In genomic region chr1:22452401-22452963, GRCh38 we compare ENCODE assay signal across 8 cellular contexts. TPM values are rescaled to one million over a fixed set of nuclear protein-coding genes. Genes with fewer than 3 reads are reported as not detected.
DNase-seq lines count a peak whose midpoint lies in the region; ATAC-seq and TF ChIP-seq lines count a peak whose summit lies in the region.

No MANE protein-coding gene starts in this region.

- peak; percentile 41 for DNase-seq in NCI-H2196 (lab: John Stamatoyannopoulos, UW; ENCODE audit: unreplicated experiment)
- no peak for DNase-seq in NCI-H2196 treated with DMSO at 0.1 percent for 48 hours (lab: John Stamatoyannopoulos, UW; ENCODE audit: unreplicated experiment)
- DNase-seq in WTC11 (ENCODE audit: low spot score), result no peak
- peak; percentile 55 for DNase-seq in fibroblast of mammary gland (ENCODE audit: low read depth)
- no peak for DNase-seq in natural killer cell

- H3K27ac Mint-ChIP-seq in WTC11 (peak overlapping the region; percentile 11), natural killer cell (peak overlapping the region; percentile 97 to 98)

- TF ChIP-seq CTCF in KMS-11 (conservative IDR thresholded peaks at IDR 0.05; ENCODE audit: low read depth, low read length) (no peak), WTC11 (IDR thresholded peaks at IDR 0.05) (no peak), fibroblast of mammary gland (conservative IDR thresholded peaks at IDR 0.05; ENCODE audit: control insufficient read depth, insufficient read depth, low read depth, low read length) (no peak), natural killer cell (IDR thresholded peaks at IDR 0.05) (no peak)

- peak overlapping the region; percentile 87 for H3K4me2 ChIP-seq in KMS-11

- H3K4me3 Mint-ChIP-seq in WTC11 (peak overlapping the region; percentile 79), natural killer cell (peak overlapping the region; percentile 98)

- H3K27ac ChIP-seq in KMS-11, result peak overlapping the region; percentile 74

- H3K27me3 ChIP-seq in KMS-11 (ENCODE audit: insufficient read depth, low read depth), result no peaks in the 10 kb centered on the region

- H2AFZ ChIP-seq in KMS-11 (ENCODE audit: low read depth), result peak overlapping the region; percentile 97

- H3K36me3 Mint-ChIP-seq in WTC11 (no peaks in the 10 kb centered on the region), natural killer cell (no peaks in the 10 kb centered on the region)

- H3K79me2 ChIP-seq in KMS-11 (ENCODE audit: insufficient read depth, low read depth), result peaks cover 5% of the 10 kb centered on the region; the same call in 1 of the 2 replicates

- H3K4me1 Mint-ChIP-seq in WTC11 (peaks cover 37% of the 10 kb centered on the region), natural killer cell (peaks cover 20 to 34% of the 10 kb centered on the region in 2 donors)

- no peaks in the 10 kb centered on the region for H4K20me1 ChIP-seq in KMS-11 (ENCODE audit: insufficient read depth)

- no peaks in the 10 kb centered on the region for H3K4me1 ChIP-seq in KMS-11 (ENCODE audit: low read depth, poor library complexity, severe bottlenecking)

- H3K9me3 Mint-ChIP-seq in WTC11 (no peaks in the 10 kb centered on the region), natural killer cell (no peaks in the 10 kb centered on the region)

- ATAC-seq in GM21619 (IDR thresholded peaks at IDR 0.05; ENCODE audit: unreplicated experiment) (peak; percentile 27), WTC11 (peak; percentile 6), natural killer cell (peak; percentile 3 to 7 (median 6)), GM18873 (IDR thresholded peaks at IDR 0.05; ENCODE audit: low FRiP score, unreplicated experiment) (no peak)

- CTCF ChIA-PET in WTC11 (lab: Charles Lee), result interaction anchor here (1.0 to 1.4 kb wide), 2 partner anchors 37 to 61 kb away, joined by 3 read pairs; no protein-coding TSS in a partner anchor

- peak overlapping the region; percentile 90 for H3K9ac ChIP-seq in KMS-11

- H3K27me3 Mint-ChIP-seq in WTC11 (ENCODE audit: low read depth) (no peaks in the 10 kb centered on the region), natural killer cell (ENCODE audit: low read depth in 2 of 2) (no peaks in the 10 kb centered on the region)

- H3K36me3 ChIP-seq in KMS-11 (ENCODE audit: insufficient read depth), result no peaks in the 10 kb centered on the region

- intact Hi-C loops in natural killer cell (cut with micrococcal nuclease), result loop anchor here (5.0 kb wide), 1 partner anchor 670 kb away; the partner anchor contains the start of gene USP48

- POLR2A ChIA-PET in WTC11 (lab: Charles Lee), result interaction anchor here (0.6 kb wide), 1 partner anchor 81 kb away, joined by 4 read pairs; no protein-coding TSS in a partner anchor

- H3K4me3 ChIP-seq in KMS-11 (IDR thresholded peaks at IDR 0.05; ENCODE audit: insufficient read depth, low read depth, low read length) (peak overlapping the region; percentile 26), fibroblast of mammary gland (ENCODE audit: control insufficient read depth, low read depth, low read length) (peak overlapping the region; percentile 86)

TF ChIP-seq in WTC11, 78 proteins besides CTCF, POLR2A, EP300 and RAD21:
- no peak for TF ChIP-seq ATF6 (CRISPR knock-in tag; IDR thresholded peaks at IDR 0.05)

RNA-seq across cellular contexts. Expression of gene ZBTB40, which starts 0.8 kb away (rescaled TPM):
- total RNA-seq in WTC11 (2021) (11.5 to 12.0 TPM (median 11.5 TPM) in 3 replicates), natural killer cell (10 to 100 TPM; 32.9 to 37.6 (median 36.7) TPM)

Comparison
In these comparisons a context has a peak if more than half of its experiments do, and no peak if none do; other contexts are left out.
1. DNase-seq: peak in NCI-H2196 (single experiment) and fibroblast of mammary gland (single experiment); none in NCI-H2196 treated with DMSO at 0.1 percent for 48 hours (single experiment), WTC11 (single experiment) and natural killer cell (single experiment).